15 cellular contexts compared by ENCODE assay signal in the genomic region with DNA sequence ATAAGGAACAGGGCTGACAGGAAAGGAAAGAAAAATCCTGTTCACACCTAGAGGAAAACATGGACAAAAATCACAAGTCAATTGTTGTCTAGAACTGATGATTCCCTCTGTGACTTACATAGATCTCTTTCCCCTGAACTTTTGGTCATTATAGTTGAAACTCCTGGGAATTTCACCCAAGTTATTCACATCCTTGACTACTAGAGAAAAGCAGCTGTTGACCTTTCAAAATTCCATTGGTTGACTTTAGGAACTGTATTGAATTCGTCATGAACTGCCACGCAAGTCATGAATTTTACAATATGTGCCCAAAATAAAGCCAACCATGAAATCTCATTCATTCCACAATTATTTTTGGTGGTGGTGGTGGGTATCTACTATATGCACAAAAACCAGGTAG.
DNase-seq lines count a peak whose midpoint lies in the region; ATAC-seq and TF ChIP-seq lines count a peak whose summit lies in the region.
"Had no signal": no experiment of that assay in that cellular context is flagged by ENCODE, and none has a peak within 500 bp of the region (broad histone marks: within the 10 kb centered on the region; RNA-seq: fewer than 3 reads in every experiment).

No MANE protein-coding gene starts in this region.

- intact Hi-C loops in HCT116 (cut with micrococcal nuclease), result no loop called here

- in situ Hi-C loops in ACHN (cut with HindIII; ENCODE audit: low pct_ligation_motif_present, low pct_unique_long_range_greater_than_20kb, low sequenced_read_pairs), result no loop called here

- H3K4me2 ChIP-seq in HCT116 (ENCODE audit: low read length) (0 out of 2 replicates have a peak overlapping the region, but pooled peaks have one; percentile 13), osteoblast (ENCODE audit: insufficient read depth, low read length) (peak overlapping the region; percentile 6)

- H4K20me1 ChIP-seq in HCT116 (ENCODE audit: insufficient read depth), result no peaks in the 10 kb centered on the region
- peaks cover 15% of the 10 kb centered on the region for H4K20me1 ChIP-seq in osteoblast (ENCODE audit: insufficient read depth, low read length)

- POLR2A ChIA-PET in HCT116 (lab: Charles Lee), result no interaction called here

- H3K79me2 ChIP-seq in HCT116 (ENCODE audit: insufficient read depth, low read length), result peaks cover 59% of the 10 kb centered on the region
- H3K79me2 ChIP-seq in osteoblast (ENCODE audit: insufficient read depth, low read length), result peaks cover 52% of the 10 kb centered on the region

- TF ChIP-seq RAD21 in HCT116 (IDR thresholded peaks at IDR 0.05; ENCODE audit: low read depth), result no peak

- H3K9me3 ChIP-seq in HCT116 (ENCODE audit: control insufficient read depth in 1 of 2, insufficient read depth in 1 of 2, low read depth in 1 of 2, low read length in 2 of 2) (no peaks in the 10 kb centered on the region), SJCRH30 (replicated peaks) (no peaks in the 10 kb centered on the region), osteoblast (ENCODE audit: low read depth, low read length) (no peaks in the 10 kb centered on the region)

- no peak for TF ChIP-seq CTCF in HCT116 (IDR thresholded peaks at IDR 0.05 in 2 of 3, conservative IDR thresholded peaks at IDR 0.05 in 1 of 3; ENCODE audit: borderline replicate concordance in 1 of 3, insufficient read depth in 1 of 3, low read depth in 2 of 3, low read length in 2 of 3)
- TF ChIP-seq CTCF in osteoblast (IDR thresholded peaks at IDR 0.05; ENCODE audit: extremely low read depth, low read depth, low read length), result no peak

- no peak overlapping the region for H2AFZ ChIP-seq in HCT116 (ENCODE audit: low read depth, low read length, poor library complexity, severe bottlenecking)
- no peak overlapping the region for H2AFZ ChIP-seq in osteoblast (ENCODE audit: low read length)

- peaks cover 96 to 97% of the 10 kb centered on the region in 2 experiments for H3K4me1 ChIP-seq in HCT116 (ENCODE audit: control insufficient read depth in 1 of 2, insufficient read depth in 2 of 2, low read length in 2 of 2)
- peaks cover 27% of the 10 kb centered on the region for H3K4me1 ChIP-seq in SJCRH30
- H3K4me1 ChIP-seq in osteoblast (ENCODE audit: insufficient read depth, low read length), result peaks cover 47% of the 10 kb centered on the region

- RAD21 ChIA-PET in HCT116 (lab: Charles Lee; ENCODE audit: low non-redundant PET in 1 of 2, low total read pairs in 2 of 2, uncharacterized antibody in 2 of 2, unreplicated experiment in 2 of 2), result interaction anchor here in 1 of 2 experiments (0.7 kb wide), 1 partner anchor 95 kb away, joined by 4 read pairs; no protein-coding TSS in a partner anchor

- H3K27ac ChIP-seq in HCT116 (ENCODE audit: low read depth, low read length) (peak overlapping the region; percentile 98), SJCRH30 (peak overlapping the region; percentile 41), osteoblast (ENCODE audit: low read depth, low read length) (peak overlapping the region; percentile 87)
- H3K27ac ChIP-seq: HL-60 had no signal

- no TSS peak for BruUV-seq in HCT116 (replicated peaks; lab: Mats Ljungman, UMichigan)

- H3K9me2 ChIP-seq in HCT116 (ENCODE audit: insufficient read depth), result no peaks in the 10 kb centered on the region

- no peaks in the 10 kb centered on the region for H3K36me3 ChIP-seq in HCT116 (ENCODE audit: control insufficient read depth in 1 of 2, insufficient read depth in 2 of 2, low read length in 2 of 2)
- H3K36me3 ChIP-seq in SJCRH30, result no peaks in the 10 kb centered on the region
- peaks cover 3% of the 10 kb centered on the region for H3K36me3 ChIP-seq in osteoblast (ENCODE audit: insufficient read depth, low read length)

- DNase-seq in HCT116 (ENCODE audit: low read depth, low spot score) (no peak), SJCRH30 (peak in 1 of 2 experiments; percentile 51), dermis blood vessel endothelial cell (peak; percentile 43), osteoblast (ENCODE audit: insufficient read length, low spot score, missing footprints) (no peak), ACHN (no peak)
- DNase-seq: DMS 273 treated with DMSO at 0.1 percent for 48 hours, NCI-H1436, NCI-H2029, NCI-H2171 treated with DMSO at 0.1 percent for 48 hours, NCI-H774, PC-3 had no signal

- CTCF ChIA-PET in HCT116 (lab: Charles Lee), result no interaction called here

- TF ChIP-seq POLR2A in HCT116 (IDR thresholded peaks at IDR 0.05; ENCODE audit: borderline replicate concordance, extremely low read depth, insufficient read depth, insufficient read length), result no peak

- no peak overlapping the region for H3K9ac ChIP-seq in HCT116 (ENCODE audit: low read length)

- H3K4me3 ChIP-seq in HCT116 (replicated peaks in 1 of 2; ENCODE audit: low read depth in 1 of 2, low read length in 2 of 2), result no peak overlapping the region
- no peak overlapping the region for H3K4me3 ChIP-seq in SJCRH30
- no peak overlapping the region for H3K4me3 ChIP-seq in osteoblast (ENCODE audit: insufficient read depth, low read length)
- H3K4me3 ChIP-seq: SK-N-MC had no signal

- H3K27me3 ChIP-seq in HCT116 (ENCODE audit: insufficient read depth, low read length), result no peaks in the 10 kb centered on the region
- no peaks in the 10 kb centered on the region for H3K27me3 ChIP-seq in SJCRH30
- no peaks in the 10 kb centered on the region for H3K27me3 ChIP-seq in osteoblast (ENCODE audit: insufficient read depth, low read length)

- ATAC-seq in HCT116, result no peak
- no peak for ATAC-seq in HG02678 (IDR thresholded peaks at IDR 0.05; ENCODE audit: unreplicated experiment)
- no peak for ATAC-seq in GM19324 (IDR thresholded peaks at IDR 0.05; ENCODE audit: low FRiP score, unreplicated experiment)
- ATAC-seq: PC-3 had no signal

TF ChIP-seq in HCT116, 20 proteins besides CTCF, POLR2A, EP300 and RAD21:
- TF ChIP-seq EGR1 (IDR thresholded peaks at IDR 0.05; ENCODE audit: low read depth), result no peak
- TF ChIP-seq SIN3A (IDR thresholded peaks at IDR 0.05; ENCODE audit: low read depth), result no peak
- no peak for TF ChIP-seq POLR2AphosphoS5 (IDR thresholded peaks at IDR 0.05; ENCODE audit: low read depth, low read length)
- TF ChIP-seq SP1 (IDR thresholded peaks at IDR 0.05; ENCODE audit: low read depth), result no peak
- TF ChIP-seq ELF1 (IDR thresholded peaks at IDR 0.05; ENCODE audit: borderline replicate concordance, low read depth), result no peak
- TF ChIP-seq, protein P1, sequence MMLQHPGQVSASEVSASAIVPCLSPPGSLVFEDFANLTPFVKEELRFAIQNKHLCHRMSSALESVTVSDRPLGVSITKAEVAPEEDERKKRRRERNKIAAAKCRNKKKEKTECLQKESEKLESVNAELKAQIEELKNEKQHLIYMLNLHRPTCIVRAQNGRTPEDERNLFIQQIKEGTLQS (IDR thresholded peaks at IDR 0.05), result no peak

Comparison
In these comparisons a context has a peak if more than half of its experiments do, and no peak if none do; other contexts are left out.
1. H3K27ac ChIP-seq: peak in every context shown above with its lines; median percentile 98 in HCT116; 87 in osteoblast; 41 in SJCRH30.